In genomic region chr2:42196403-42197267, GRCh38 we compare ENCODE assay signal across 8 cellular contexts. TPM values are rescaled to one million over a fixed set of nuclear protein-coding genes. Genes with fewer than 3 reads are reported as not detected.
DNase-seq lines count a peak whose midpoint lies in the region; ATAC-seq and TF ChIP-seq lines count a peak whose summit lies in the region.

No MANE protein-coding gene starts in this region.

- H3K27ac Mint-ChIP-seq in CD4-positive, alpha-beta T cell, result peak overlapping the region; percentile 61
- peak overlapping the region; percentile 36; the same call in 1 of the 2 replicates for H3K27ac Mint-ChIP-seq in WTC11

- H3K4me2 ChIP-seq in osteoblast (ENCODE audit: insufficient read depth, low read length), result peak overlapping the region; percentile 20

- H4K20me1 ChIP-seq in osteoblast (ENCODE audit: insufficient read depth, low read length), result no peaks in the 10 kb centered on the region

- H3K4me3 Mint-ChIP-seq in CD4-positive, alpha-beta T cell, result peak overlapping the region; percentile 63
- H3K4me3 Mint-ChIP-seq in WTC11, result no peak overlapping the region

- H3K79me2 ChIP-seq in osteoblast (ENCODE audit: insufficient read depth, low read length), result peaks cover 82% of the 10 kb centered on the region

- TF ChIP-seq CTCF in CD4-positive, alpha-beta T cell (IDR thresholded peaks at IDR 0.05), result peak; percentile 92
- TF ChIP-seq CTCF in WTC11 (IDR thresholded peaks at IDR 0.05), result no peak
- TF ChIP-seq CTCF in fibroblast of the aortic adventitia (IDR thresholded peaks at IDR 0.05; ENCODE audit: insufficient read depth, low read length), result peak; percentile 41
- peak; percentile 67 for TF ChIP-seq CTCF in osteoblast (IDR thresholded peaks at IDR 0.05; ENCODE audit: extremely low read depth, low read depth, low read length)

- intact Hi-C loops in CD4-positive, alpha-beta T cell (cut with DNase I, micrococcal nuclease), result loop anchor here (1.0 to 10.0 kb wide), 7 partner anchors 19 to 332 kb away; no protein-coding TSS in a partner anchor

- DNase-seq in CD4-positive, alpha-beta T cell, result peak in 8 of 10 experiments; percentile 16 to 42 (median 24)
- DNase-seq in NAMALWA (ENCODE audit: low spot score), result peak; percentile 64
- DNase-seq in WTC11 (ENCODE audit: low spot score), result peak; percentile 51
- peak; percentile 53 for DNase-seq in fibroblast of the aortic adventitia (ENCODE audit: low read depth)
- no peak for DNase-seq in osteoblast (ENCODE audit: insufficient read length, low spot score, missing footprints)

- no peak overlapping the region for H2AFZ ChIP-seq in osteoblast (ENCODE audit: low read length)

- CTCF ChIA-PET in CD4-positive, alpha-beta T cell (lab: Charles Lee), result interaction anchor here (0.6 to 1.8 kb wide), 14 partner anchors 9 to 109 kb away, joined by 3 to 10 read pairs (median 5); no protein-coding TSS in a partner anchor
- CTCF ChIA-PET in WTC11 (lab: Charles Lee), result interaction anchor here (0.6 to 1.9 kb wide), 6 partner anchors 14 to 248 kb away, joined by 3 to 9 read pairs (median 4); no protein-coding TSS in a partner anchor

- H3K4me3 ChIP-seq in fibroblast of the aortic adventitia (ENCODE audit: low read depth, low read length) (no peak overlapping the region), osteoblast (ENCODE audit: insufficient read depth, low read length) (no peak overlapping the region)

- peak; percentile 82 for ATAC-seq in CD4-positive, alpha-beta T cell (ENCODE audit: poor library complexity)
- ATAC-seq in GM18861 (IDR thresholded peaks at IDR 0.05; ENCODE audit: unreplicated experiment) (peak; percentile 41), WTC11 (peak; percentile 98), HG03025 (IDR thresholded peaks at IDR 0.05; ENCODE audit: low FRiP score, unreplicated experiment) (no peak), HG02588 (IDR thresholded peaks at IDR 0.05; ENCODE audit: unreplicated experiment) (no peak)

- H3K36me3 ChIP-seq in osteoblast (ENCODE audit: insufficient read depth, low read length), result no peaks in the 10 kb centered on the region

- no peaks in the 10 kb centered on the region for H3K9me3 ChIP-seq in CD4-positive, alpha-beta T cell (ENCODE audit: control insufficient read depth, low read length)
- H3K9me3 ChIP-seq in osteoblast (ENCODE audit: low read depth, low read length), result no peaks in the 10 kb centered on the region

- H3K27me3 ChIP-seq in CD4-positive, alpha-beta T cell (ENCODE audit: control insufficient read depth, insufficient read depth, low read length), result no peaks in the 10 kb centered on the region
- no peaks in the 10 kb centered on the region for H3K27me3 ChIP-seq in osteoblast (ENCODE audit: insufficient read depth, low read length)

- POLR2A ChIA-PET in CD4-positive, alpha-beta T cell (lab: Charles Lee), result interaction anchor here (0.8 to 1.8 kb wide), 8 partner anchors 25 to 99 kb away, joined by 3 to 15 read pairs (median 7); no protein-coding TSS in a partner anchor
- POLR2A ChIA-PET in WTC11 (lab: Charles Lee), result no interaction called here

- peaks cover 18% of the 10 kb centered on the region for H3K36me3 Mint-ChIP-seq in CD4-positive, alpha-beta T cell (ENCODE audit: low read depth)
- peaks cover 3% of the 10 kb centered on the region; the same call in 1 of the 2 replicates for H3K36me3 Mint-ChIP-seq in WTC11

- H3K27ac ChIP-seq in CD4-positive, alpha-beta T cell (ENCODE audit: low read depth, low read length), result no peak overlapping the region
- H3K27ac ChIP-seq in osteoblast (ENCODE audit: low read depth, low read length), result peak overlapping the region; percentile 15

- H3K4me1 ChIP-seq in osteoblast (ENCODE audit: insufficient read depth, low read length), result peaks cover 59% of the 10 kb centered on the region

- peaks cover 89% of the 10 kb centered on the region for H3K4me1 Mint-ChIP-seq in CD4-positive, alpha-beta T cell (ENCODE audit: low read depth)
- H3K4me1 Mint-ChIP-seq in WTC11, result peaks cover 33% of the 10 kb centered on the region

- H3K9me3 Mint-ChIP-seq in CD4-positive, alpha-beta T cell, result no peaks in the 10 kb centered on the region
- H3K9me3 Mint-ChIP-seq in WTC11, result peaks cover 13% of the 10 kb centered on the region

- no peaks in the 10 kb centered on the region for H3K27me3 Mint-ChIP-seq in CD4-positive, alpha-beta T cell
- no peaks in the 10 kb centered on the region for H3K27me3 Mint-ChIP-seq in WTC11 (ENCODE audit: low read depth)

TF ChIP-seq in WTC11, 78 proteins besides CTCF, POLR2A, EP300 and RAD21 (continues in another document):
- no peak for TF ChIP-seq ESRRA (CRISPR knock-in tag; IDR thresholded peaks at IDR 0.05; ENCODE audit: borderline replicate concordance)
- TF ChIP-seq MYBL2 (CRISPR knock-in tag; IDR thresholded peaks at IDR 0.05), result no peak
- TF ChIP-seq ZNF532 (CRISPR knock-in tag; IDR thresholded peaks at IDR 0.05; ENCODE audit: borderline replicate concordance), result no peak
- TF ChIP-seq KAT7 (CRISPR knock-in tag; IDR thresholded peaks at IDR 0.05; ENCODE audit: borderline replicate concordance), result no peak
- no peak for TF ChIP-seq IRF1 (CRISPR knock-in tag; IDR thresholded peaks at IDR 0.05)
- TF ChIP-seq NFATC4 (CRISPR knock-in tag; IDR thresholded peaks at IDR 0.05), result no peak
- TF ChIP-seq FOXK1 (CRISPR knock-in tag; IDR thresholded peaks at IDR 0.05), result no peak
- TF ChIP-seq SMAD4 (CRISPR knock-in tag; IDR thresholded peaks at IDR 0.05), result no peak
- TF ChIP-seq ZNF263 (CRISPR knock-in tag; IDR thresholded peaks at IDR 0.05; ENCODE audit: low read depth), result no peak
- TF ChIP-seq SP1 (CRISPR knock-in tag; conservative IDR thresholded peaks at IDR 0.05), result no peak
- TF ChIP-seq TEAD1 (CRISPR knock-in tag; IDR thresholded peaks at IDR 0.05), result no peak
- TF ChIP-seq AFF4 (CRISPR knock-in tag; IDR thresholded peaks at IDR 0.05; ENCODE audit: borderline replicate concordance), result no peak
- no peak for TF ChIP-seq ZNF232 (CRISPR knock-in tag; IDR thresholded peaks at IDR 0.05)

RNA-seq across cellular contexts. Expression of gene EML4, which starts 27.5 kb away (rescaled TPM):
- total RNA-seq in CD4-positive, alpha-beta T cell, result 100 to 1,000 TPM; 219 to 228 TPM
- 89.9 to 94.7 TPM (median 92.6 TPM) in 3 replicates for total RNA-seq in WTC11 (2021)
- 49.9 and 50.9 TPM in 2 replicates for total RNA-seq in fibroblast of the aortic adventitia (ENCODE audit: low replicate concordance)
- total RNA-seq in osteoblast, result 91.9 and 94.9 TPM in 2 replicates

Comparison
In these comparisons a context has a peak if more than half of its experiments do, and no peak if none do; other contexts are left out.
1. ATAC-seq: peak in CD4-positive, alpha-beta T cell (single experiment), GM18861 (single experiment) and WTC11 (single experiment); none in HG03025 (single experiment) and HG02588 (single experiment).